In the genomic region with DNA sequence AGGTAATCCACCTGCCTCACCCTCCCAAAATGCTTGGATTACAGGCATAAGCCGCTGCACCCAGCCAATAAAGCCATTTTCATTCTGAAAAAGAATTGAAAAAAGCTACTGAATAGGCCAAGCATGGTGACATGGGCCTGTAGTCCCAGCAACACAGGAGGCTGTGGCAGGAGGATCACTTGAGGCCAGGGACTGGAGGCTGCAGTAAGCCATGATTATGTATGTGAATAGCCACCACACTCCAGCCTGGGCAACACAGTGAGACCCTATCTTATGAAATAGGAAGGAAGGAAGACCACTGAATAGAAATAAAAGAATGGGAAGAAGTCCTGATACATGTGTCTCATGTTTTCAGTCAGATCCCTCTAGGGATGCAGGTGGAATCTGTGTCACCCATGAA, we compare ENCODE assay signal across 9 cellular contexts. TPM values are rescaled to one million over a fixed set of nuclear protein-coding genes. Genes with fewer than 3 reads are reported as not detected.
DNase-seq lines count a peak whose midpoint lies in the region; ATAC-seq and TF ChIP-seq lines count a peak whose summit lies in the region.
"Had no signal": no experiment of that assay in that cellular context is flagged by ENCODE, and none has a peak within 500 bp of the region (broad histone marks: within the 10 kb centered on the region; RNA-seq: fewer than 3 reads in every experiment).

No MANE protein-coding gene starts in this region.

- no peak; the same call in 1 of the 2 replicates for TF ChIP-seq CTCF in HFFc6 (IDR thresholded peaks at IDR 0.05)
- TF ChIP-seq CTCF in ascending aorta (IDR thresholded peaks at IDR 0.05) = no peak
- no peak for TF ChIP-seq CTCF in right lobe of liver (IDR thresholded peaks at IDR 0.05)
- TF ChIP-seq CTCF in stomach (IDR thresholded peaks at IDR 0.05) = no peak
- TF ChIP-seq CTCF in gastrocnemius medialis (IDR thresholded peaks at IDR 0.05 in 4 of 5, conservative IDR thresholded peaks at IDR 0.05 in 1 of 5) = no peak

- H3K4me3 ChIP-seq in ascending aorta (no peak overlapping the region), right lobe of liver (no peak overlapping the region), stomach (no peak overlapping the region), gastrocnemius medialis (no peak overlapping the region)

- no peak for TF ChIP-seq EP300 in stomach (IDR thresholded peaks at IDR 0.05)

- H3K4me1 ChIP-seq in ascending aorta (peaks cover 0 to 5% of the 10 kb centered on the region in 2 donors), right lobe of liver (peaks cover 0 to 33% (median 11%) of the 10 kb centered on the region in 4 donors), stomach (peaks cover 19 to 37% (median 26%) of the 10 kb centered on the region in 4 donors), gastrocnemius medialis (no peaks in the 10 kb centered on the region)

- intact Hi-C loops in ascending aorta (cut with DNase I) = no loop called here
- intact Hi-C loops in right lobe of liver (cut with DNase I) = loop anchor here (10.0 kb wide), 1 partner anchor 50 kb away; no protein-coding TSS in a partner anchor
- intact Hi-C loops in stomach (cut with DNase I; ENCODE audit: low total_unique reads) = no loop called here
- intact Hi-C loops in gastrocnemius medialis (cut with DNase I; ENCODE audit: low total_unique reads) = no loop called here

- H3K27me3 ChIP-seq in ascending aorta = no peaks in the 10 kb centered on the region
- H3K27me3 ChIP-seq in right lobe of liver = no peaks in the 10 kb centered on the region
- H3K27me3 ChIP-seq in stomach = no peaks in the 10 kb centered on the region
- H3K27me3 ChIP-seq in gastrocnemius medialis = no peaks in the 10 kb centered on the region

- H3K4me3 Mint-ChIP-seq in HFFc6 = no peak overlapping the region

- WGBS in right lobe of liver (ENCODE audit: insufficient coverage, low coverage, low lambda C conversion rate, missing lambda C conversion rate) = 100% methylated on average over 1 of the region's 1 CpG
- 75 to 100% (median 100%) methylated on average over 1 of the region's 1 CpG for WGBS in stomach, 5 donors

- no peak for ATAC-seq in right lobe of liver
- no peak for ATAC-seq in GM19023 (IDR thresholded peaks at IDR 0.05; ENCODE audit: unreplicated experiment)
- no peak for ATAC-seq in HG03025 (IDR thresholded peaks at IDR 0.05; ENCODE audit: low FRiP score, unreplicated experiment)
- ATAC-seq in gastrocnemius medialis = no peak

- no peaks in the 10 kb centered on the region; the same call in 1 of the 2 replicates for H3K27me3 Mint-ChIP-seq in HFFc6 (ENCODE audit: insufficient read depth)

- no peaks in the 10 kb centered on the region for H3K9me3 Mint-ChIP-seq in HFFc6
- H3K9me3 Mint-ChIP-seq: naive thymus-derived CD4-positive, alpha-beta T cell had no signal

- H3K27ac Mint-ChIP-seq in HFFc6 = peak overlapping the region; percentile 79

- no peak for TF ChIP-seq POLR2A in right lobe of liver (IDR thresholded peaks at IDR 0.05)
- no peak for TF ChIP-seq POLR2A in stomach (IDR thresholded peaks at IDR 0.05)
- TF ChIP-seq POLR2A in gastrocnemius medialis (IDR thresholded peaks at IDR 0.05) = no peak

- no peaks in the 10 kb centered on the region for H3K9me3 ChIP-seq in ascending aorta
- H3K9me3 ChIP-seq in right lobe of liver = no peaks in the 10 kb centered on the region
- H3K9me3 ChIP-seq in stomach = no peaks in the 10 kb centered on the region
- no peaks in the 10 kb centered on the region for H3K9me3 ChIP-seq in gastrocnemius medialis

- peak overlapping the region; percentile 6 to 79 for H3K27ac ChIP-seq in ascending aorta
- H3K27ac ChIP-seq in right lobe of liver = peak overlapping the region; percentile 34 to 75 (median 57)
- peak overlapping the region; percentile 67 to 89 (median 76) for H3K27ac ChIP-seq in stomach
- peak overlapping the region in 1 of 4 donors; percentile 19 for H3K27ac ChIP-seq in gastrocnemius medialis

- in situ Hi-C loops in gastrocnemius medialis (cut with MboI; ENCODE audit: low sequenced_read_pairs in 4 of 4) = loop anchor here in 2 of 4 donors (5.0 kb wide), 2 partner anchors 47 to 52 kb away; no protein-coding TSS in a partner anchor

- no peak for DNase-seq in HFFc6
- no peak for DNase-seq in ascending aorta (ENCODE audit: low spot score in 2 of 2)
- DNase-seq in right lobe of liver = no peak
- DNase-seq in stomach = no peak
- DNase-seq in stimulated activated CD4-positive, alpha-beta T cell treated with anti-CD3 and anti-CD28 coated beads, Interleukin-4, amount 100 ng/mL, for 24 hours = no peak
- DNase-seq in gastrocnemius medialis = no peak

- H3K36me3 Mint-ChIP-seq in HFFc6 (ENCODE audit: low read depth) = no peaks in the 10 kb centered on the region; the same call in 1 of the 2 replicates

- H3K4me1 Mint-ChIP-seq in HFFc6 (ENCODE audit: low read depth) = peaks cover 17% of the 10 kb centered on the region

- no peaks in the 10 kb centered on the region for H3K36me3 ChIP-seq in ascending aorta
- H3K36me3 ChIP-seq in right lobe of liver = no peaks in the 10 kb centered on the region
- H3K36me3 ChIP-seq in stomach = no peaks in the 10 kb centered on the region
- H3K36me3 ChIP-seq in gastrocnemius medialis = no peaks in the 10 kb centered on the region

RNA-seq across cellular contexts. Expression of gene SEMA4B, which starts 36.0 kb away (rescaled TPM):
- 1 to 10 TPM; 5.6 to 7.7 (median 7.2) TPM for total RNA-seq in HFFc6 (2021; fragmentation: NEBNext Ultra II Directional; extraction: Animal tissue kit (Norgen Biotek cat#: 25700))
- 51.2 TPM for total RNA-seq in ascending aorta
- total RNA-seq in right lobe of liver = 10 to 100 TPM; 17.1 to 67.7 (median 20.3) TPM
- total RNA-seq in stomach = 100 to 1,000 TPM in 1 of 5 donors, 10 to 100 TPM in 4; 37.9 to 199 (median 54.0) TPM
- polyA plus RNA-seq in stomach = 10 to 100 TPM; 11.3 to 81.4 (median 17.2) TPM
- total RNA-seq in gastrocnemius medialis = 10 to 100 TPM in 1 of 4 donors, 1 to 10 TPM in 3; 2.1 to 12.1 (median 6.4) TPM

Comparison
In these comparisons a context has a peak if more than half of its experiments do, and no peak if none do; other contexts are left out.
1. intact Hi-C loops: an anchor here in right lobe of liver (10.0 kb wide); none called in ascending aorta, stomach and gastrocnemius medialis.